In genomic region chrX:143994206-143994605, GRCh38 we compare ENCODE assay signal across 20 cellular contexts.
"Had no signal": no experiment of that assay in that cellular context is flagged by ENCODE, and none has a peak within 500 bp of the region (broad histone marks: within the 10 kb centered on the region; RNA-seq: fewer than 3 reads in every experiment).

No MANE protein-coding gene starts in this region.

- H3K4me3 Mint-ChIP-seq: activated B cell treated with CpG ODN at 0.5 μM for 24 hours; activated CD4-positive, alpha-beta T cell treated with anti-CD3 and anti-CD28 coated beads, Interleukin-2, amount 10 ng/mL, durations not matched to agents 24 days and 14 days; activated naive CD4-positive, alpha-beta T cell treated with anti-CD3 and anti-CD28 coated beads, Interleukin-2, amount 10 ng/mL, durations not matched to agents 7 days and 5 days; brain; natural killer cell; stimulated activated naive B cell treated with anti-CD40 and anti-IgM and Interleukin-4, amounts not matched to agents 10 μg/mL and 1 μg/mL and 100 μg/mL, for 72 hours; T-helper 17 cell had no signal

- H3K4me1 Mint-ChIP-seq: activated B cell treated with CpG ODN at 0.5 μM for 24 hours; activated CD4-positive, alpha-beta T cell treated with anti-CD3 and anti-CD28 coated beads, Interleukin-2, amount 10 ng/mL, durations not matched to agents 24 days and 14 days; activated naive CD4-positive, alpha-beta T cell treated with anti-CD3 and anti-CD28 coated beads, Interleukin-2, amount 10 ng/mL, durations not matched to agents 7 days and 5 days; brain; natural killer cell; stimulated activated naive B cell treated with anti-CD40 and anti-IgM and Interleukin-4, amounts not matched to agents 10 μg/mL and 1 μg/mL and 100 μg/mL, for 72 hours; T-helper 17 cell had no signal

- H3K9me3 ChIP-seq: adrenal gland, esophagus squamous epithelium, gastroesophageal sphincter, mucosa of descending colon, right lobe of liver had no signal

- H3K36me3 ChIP-seq: adrenal gland, esophagus squamous epithelium, gastroesophageal sphincter, right lobe of liver had no signal

- H3K4me3 ChIP-seq: adrenal gland, dorsolateral prefrontal cortex, esophagus squamous epithelium, gastroesophageal sphincter, hepatocyte, mucosa of descending colon, right lobe of liver had no signal

- H3K36me3 Mint-ChIP-seq: activated naive CD4-positive, alpha-beta T cell treated with anti-CD3 and anti-CD28 coated beads, Interleukin-2, amount 10 ng/mL, durations not matched to agents 7 days and 5 days; brain; natural killer cell; stimulated activated naive B cell treated with anti-CD40 and anti-IgM and Interleukin-4, amounts not matched to agents 10 μg/mL and 1 μg/mL and 100 μg/mL, for 72 hours had no signal

- H3K4me2 ChIP-seq: hepatocyte had no signal

- H3K4me1 ChIP-seq: adrenal gland, esophagus squamous epithelium, gastroesophageal sphincter, right lobe of liver had no signal

- H3K27me3 Mint-ChIP-seq: activated B cell treated with CpG ODN at 0.5 μM for 24 hours; activated CD4-positive, alpha-beta T cell treated with anti-CD3 and anti-CD28 coated beads, Interleukin-2, amount 10 ng/mL, durations not matched to agents 24 days and 14 days; activated naive CD4-positive, alpha-beta T cell treated with anti-CD3 and anti-CD28 coated beads, Interleukin-2, amount 10 ng/mL, durations not matched to agents 7 days and 5 days; brain; stimulated activated naive B cell treated with anti-CD40 and anti-IgM and Interleukin-4, amounts not matched to agents 10 μg/mL and 1 μg/mL and 100 μg/mL, for 72 hours; T-helper 17 cell had no signal

- H3K27ac ChIP-seq: adrenal gland, dorsolateral prefrontal cortex, esophagus squamous epithelium, gastroesophageal sphincter, hepatocyte, right lobe of liver had no signal

- ATAC-seq: gastroesophageal sphincter; left colon; mucosa of descending colon; natural killer cell; right lobe of liver; stimulated activated naive B cell treated with anti-CD40 and anti-IgM and Interleukin-4, amounts not matched to agents 10 μg/mL and 1 μg/mL and 100 μg/mL, for 72 hours; T-helper 17 cell had no signal

- DNase-seq: activated B cell treated with CpG ODN at 0.5 μM for 24 hours; activated CD4-positive, alpha-beta T cell treated with anti-CD3 and anti-CD28 coated beads, Interleukin-2, amount 10 ng/mL, durations not matched to agents 24 days and 14 days; activated naive CD4-positive, alpha-beta T cell treated with anti-CD3 and anti-CD28 coated beads, Interleukin-2, amount 10 ng/mL, durations not matched to agents 7 days and 5 days; activated T-cell treated with anti-CD3 and anti-CD28 coated beads for 4 hours; adrenal gland; dorsolateral prefrontal cortex; esophagus squamous epithelium; left colon; mucosa of descending colon; natural killer cell; nucleus accumbens; right lobe of liver; stimulated activated CD4-positive, alpha-beta T cell treated with anti-CD3 and anti-CD28 coated beads, Interleukin-2, amount 100 ng/mL, for 24 hours; stimulated activated naive B cell treated with anti-CD40 and anti-IgM and Interleukin-4, amounts not matched to agents 10 μg/mL and 1 μg/mL and 100 μg/mL, for 72 hours; T-helper 17 cell; trophoblast cell had no signal

- H3K27ac Mint-ChIP-seq: activated B cell treated with CpG ODN at 0.5 μM for 24 hours; activated CD4-positive, alpha-beta T cell treated with anti-CD3 and anti-CD28 coated beads, Interleukin-2, amount 10 ng/mL, durations not matched to agents 24 days and 14 days; activated naive CD4-positive, alpha-beta T cell treated with anti-CD3 and anti-CD28 coated beads, Interleukin-2, amount 10 ng/mL, durations not matched to agents 7 days and 5 days; activated T-helper 2 cell treated with anti-CD3 and anti-CD28 coated beads, Interferon-gamma antibody, Interleukin-2, Interleukin-4, amounts not matched to agents 10 μg/mL and 5 μg/mL and 100 μg/mL, durations not matched to agents 14 hours and 24 hours and 36 hours; brain; natural killer cell; stimulated activated naive B cell treated with anti-CD40 and anti-IgM and Interleukin-4, amounts not matched to agents 10 μg/mL and 1 μg/mL and 100 μg/mL, for 72 hours; T-helper 17 cell had no signal

- H3K27me3 ChIP-seq: adrenal gland, esophagus squamous epithelium, gastroesophageal sphincter, hepatocyte, right lobe of liver had no signal

- H2AFZ ChIP-seq: hepatocyte had no signal

- H3K9me3 Mint-ChIP-seq: activated B cell treated with CpG ODN at 0.5 μM for 24 hours; activated CD4-positive, alpha-beta T cell treated with anti-CD3 and anti-CD28 coated beads, Interleukin-2, amount 10 ng/mL, durations not matched to agents 24 days and 14 days; activated naive CD4-positive, alpha-beta T cell treated with anti-CD3 and anti-CD28 coated beads, Interleukin-2, amount 10 ng/mL, durations not matched to agents 7 days and 5 days had no signal
